In genomic region chr22:35540600-35541253, GRCh38 we compare ENCODE assay signal across 8 cellular contexts. TPM values are rescaled to one million over a fixed set of nuclear protein-coding genes. Genes with fewer than 3 reads are reported as not detected.
A peak's percentile ranks its signal among the peaks of the same experiment; 100 is the strongest.
DNase-seq lines count a peak whose midpoint lies in the region; ATAC-seq, FAIRE-seq and TF ChIP-seq lines count a peak whose summit lies in the region.

Gene RASD2 (plus strand): TSS chr22:35540831. CDS start chr22:35546810, 5,979 bp downstream.

- H3K4me1 Mint-ChIP-seq in astrocyte (ENCODE audit: low read depth, unreplicated experiment) (peaks cover 2% of the 10 kb centered on the region), immature natural killer cell (peaks cover 16 to 22% of the 10 kb centered on the region in 2 donors)

- H3K27me3 Mint-ChIP-seq in astrocyte (ENCODE audit: low read depth, unreplicated experiment) (peaks cover 63% of the 10 kb centered on the region), immature natural killer cell (ENCODE audit: low read depth in 3 of 3) (peaks cover 12 to 25% (median 15%) of the 10 kb centered on the region in 3 donors)

- ATAC-seq in HG03039 (IDR thresholded peaks at IDR 0.05; ENCODE audit: unreplicated experiment) (no peak), GM19452 (IDR thresholded peaks at IDR 0.05; ENCODE audit: unreplicated experiment) (no peak)

- peak within 1 kb of the TSS; percentile 87 for H3K4me2 ChIP-seq in astrocyte (ENCODE audit: low read length)

- H4K20me1 ChIP-seq in astrocyte (ENCODE audit: insufficient read depth, low read length) = peaks cover 3% of the 10 kb centered on the region

- H3K27ac Mint-ChIP-seq in astrocyte (ENCODE audit: unreplicated experiment) = no peak within 1 kb of the TSS
- H3K27ac Mint-ChIP-seq in immature natural killer cell = peak within 1 kb of the TSS in 2 of 6 donors; percentile 7

- in situ Hi-C loops in ACHN (cut with HindIII; ENCODE audit: low pct_ligation_motif_present, low pct_unique_long_range_greater_than_20kb, low sequenced_read_pairs) = no loop called here

- DNase-seq in ACHN (peak; percentile 56), GM19239 (ENCODE audit: insufficient read length, low spot score) (peak; percentile 63), RKO (ENCODE audit: low spot score) (peak; percentile 32), astrocyte (ENCODE audit: low read depth) (no peak), immature natural killer cell (no peak)
- DNase-seq in stimulated activated CD4-positive, alpha-beta T cell treated with anti-CD3 and anti-CD28 coated beads, Interleukin-12 subunit alpha, Interleukin-12 subunit beta, amount 100 ng/mL, for 4 hours = peak; percentile 51

- no peaks in the 10 kb centered on the region for H3K79me2 ChIP-seq in astrocyte (ENCODE audit: insufficient read depth, low read length)

- no peak within 1 kb of the TSS for H3K27ac ChIP-seq in astrocyte (ENCODE audit: low read depth, low read length)

- peak within 1 kb of the TSS; percentile 53 for H3K9ac ChIP-seq in astrocyte (ENCODE audit: low read length)

- peaks cover 17% of the 10 kb centered on the region for H3K4me1 ChIP-seq in astrocyte (ENCODE audit: insufficient read depth, low read length)

- H3K27me3 ChIP-seq in astrocyte (ENCODE audit: insufficient read depth, low read length) = peaks cover 38% of the 10 kb centered on the region

- H3K9me3 Mint-ChIP-seq in astrocyte (ENCODE audit: unreplicated experiment) (peaks cover 6% of the 10 kb centered on the region), immature natural killer cell (peaks cover 0 to 2% (median 0%) of the 10 kb centered on the region in 6 donors)

- H3K9me3 ChIP-seq in astrocyte (ENCODE audit: insufficient read depth, low read depth, low read length) = no peaks in the 10 kb centered on the region

- H3K36me3 ChIP-seq in astrocyte (ENCODE audit: insufficient read depth, low read length) = no peaks in the 10 kb centered on the region

- H3K4me3 Mint-ChIP-seq in astrocyte (ENCODE audit: unreplicated experiment) (peak within 1 kb of the TSS; percentile 62), immature natural killer cell (peak within 1 kb of the TSS; percentile 68 to 82 (median 80))

- TF ChIP-seq CTCF in astrocyte (IDR thresholded peaks at IDR 0.05; ENCODE audit: insufficient read depth, low read depth, low read length) = no peak

- H2AFZ ChIP-seq in astrocyte (ENCODE audit: low read depth, low read length) = peak within 1 kb of the TSS; percentile 73

- FAIRE-seq in GM19239 (lab: Jason Lieb, UNC) (no peak), astrocyte (lab: Jason Lieb, UNC) (no peak)

- H3K4me3 ChIP-seq in astrocyte (ENCODE audit: insufficient read depth, low read depth, low read length) = peak within 1 kb of the TSS; percentile 47

- H3K36me3 Mint-ChIP-seq in astrocyte (ENCODE audit: low read depth, unreplicated experiment) (no peaks in the 10 kb centered on the region), immature natural killer cell (no peaks in the 10 kb centered on the region)

RNA-seq across cellular contexts. Expression of gene RASD2, which starts in this region (rescaled TPM):
- 0.16 and 0.17 TPM in 2 replicates for total RNA-seq in astrocyte
- polyA plus RNA-seq in immature natural killer cell = not detected

Comparison
In these comparisons a context has a peak if more than half of its experiments do, and no peak if none do; other contexts are left out.
1. DNase-seq: peak in ACHN (single experiment), GM19239 (single experiment), RKO (single experiment) and stimulated activated CD4-positive, alpha-beta T cell treated with anti-CD3 and anti-CD28 coated beads, Interleukin-12 subunit alpha, Interleukin-12 subunit beta, amount 100 ng/mL, for 4 hours (single experiment); none in astrocyte (single experiment) and immature natural killer cell (0 of 3).